ENCODE assay signal across 2 cellular contexts in genomic region chr12:7450667-7451066, GRCh38.
A peak's percentile ranks its signal among the peaks of the same experiment; 100 is the strongest.
TF ChIP-seq lines count a peak whose summit lies in the region.

No MANE protein-coding gene starts in this region.

TF ChIP-seq in A549, 52 proteins besides CTCF, POLR2A, EP300 and RAD21 (continued from another document):
- TF ChIP-seq MAX (IDR thresholded peaks at IDR 0.05) (0 out of 2 replicates have a peak, but pooled peaks have one; percentile 23), FOSB (CRISPR knock-in tag; IDR thresholded peaks at IDR 0.05) (no peak), FOSL2 (IDR thresholded peaks at IDR 0.05) (no peak; the same call in 1 of the 2 replicates), FOSL2 (CRISPR knock-in tag; IDR thresholded peaks at IDR 0.05) (peak; percentile 80)

TF ChIP-seq in GM23338, 12 proteins besides CTCF, POLR2A, EP300 and RAD21 (continued from another document):
- TF ChIP-seq ZNF462 (CRISPR knock-in tag; IDR thresholded peaks at IDR 0.05) (no peak), ETS1 (IDR thresholded peaks at IDR 0.05) (no peak), EZH2 (IDR thresholded peaks at IDR 0.05; ENCODE audit: low read depth, unreplicated experiment) (no peak), REST (IDR thresholded peaks at IDR 0.05; ENCODE audit: unreplicated experiment) (no peak), CREB1 (CRISPR knock-in tag; IDR thresholded peaks at IDR 0.05; ENCODE audit: low read depth) (no peak), POLR2AphosphoS5 (IDR thresholded peaks at IDR 0.05; ENCODE audit: low read depth) (no peak), ZNF331 (CRISPR knock-in tag; IDR thresholded peaks at IDR 0.05; ENCODE audit: low read depth) (no peak)
